ENCODE assay signal across 1 cellular context in genomic region chr11:66001941-66002647, GRCh38.
TF ChIP-seq lines count a peak whose summit lies in the region.

Gene BANF1 (plus strand): TSS chr11:66002503. CDS start chr11:66003251, 748 bp downstream.
Gene EIF1AD (minus strand): TSS chr11:66002157. CDS start chr11:66000389, 1,768 bp downstream.

TF ChIP-seq in HepG2, 621 proteins besides CTCF, POLR2A, EP300 and RAD21 (continued from another document and continues in another):
- TF ChIP-seq CENPT (CRISPR knock-in tag; IDR thresholded peaks at IDR 0.05; ENCODE audit: low read depth), result no peak
- TF ChIP-seq BCL6 (CRISPR knock-in tag; IDR thresholded peaks at IDR 0.05), result no peak
- TF ChIP-seq PRDM4 (CRISPR knock-in tag; IDR thresholded peaks at IDR 0.05; ENCODE audit: borderline replicate concordance), result peak; percentile 77; the same call in 1 of the 2 replicates
- TF ChIP-seq ZNF121 (CRISPR knock-in tag; IDR thresholded peaks at IDR 0.05), result 0 out of 2 replicates have a peak, but pooled peaks have one; percentile 38
- TF ChIP-seq ZNF740 (CRISPR knock-in tag; IDR thresholded peaks at IDR 0.05), result peak; percentile 60; the same call in 1 of the 2 replicates
- peak; percentile 16; the same call in 1 of the 2 replicates for TF ChIP-seq ZNF251 (CRISPR knock-in tag; IDR thresholded peaks at IDR 0.05)
- no peak for TF ChIP-seq ZBTB7A (CRISPR knock-in tag; IDR thresholded peaks at IDR 0.05)
- peak; percentile 97 for TF ChIP-seq ZNF639 (CRISPR knock-in tag; conservative IDR thresholded peaks at IDR 0.05)
- TF ChIP-seq HDAC1 (CRISPR knock-in tag; IDR thresholded peaks at IDR 0.05), result peak; percentile 96
- TF ChIP-seq PBX3 (CRISPR knock-in tag; IDR thresholded peaks at IDR 0.05; ENCODE audit: borderline replicate concordance), result no peak
- TF ChIP-seq SNAPC4 (CRISPR knock-in tag; IDR thresholded peaks at IDR 0.05), result 0 out of 2 replicates have a peak, but pooled peaks have one; percentile 28
- TF ChIP-seq BRD4 (CRISPR knock-in tag; IDR thresholded peaks at IDR 0.05), result peak; percentile 64; the same call in 1 of the 2 replicates
- no peak for TF ChIP-seq ZNF235 (CRISPR knock-in tag; IDR thresholded peaks at IDR 0.05; ENCODE audit: borderline replicate concordance)
- TF ChIP-seq PHF8 (CRISPR knock-in tag; IDR thresholded peaks at IDR 0.05), result peak; percentile 93
- no peak for TF ChIP-seq CENPBD1 (CRISPR knock-in tag; IDR thresholded peaks at IDR 0.05; ENCODE audit: borderline replicate concordance, low read depth)
- peak; percentile 78; the same call in 1 of the 2 replicates for TF ChIP-seq ZSCAN5A (CRISPR knock-in tag; IDR thresholded peaks at IDR 0.05; ENCODE audit: borderline replicate concordance)
- TF ChIP-seq HMG20B (CRISPR knock-in tag; conservative IDR thresholded peaks at IDR 0.05), result peak; percentile 72; the same call in 1 of the 2 replicates
- TF ChIP-seq ZNF598 (CRISPR knock-in tag; IDR thresholded peaks at IDR 0.05; ENCODE audit: borderline replicate concordance), result peak; percentile 89; the same call in 1 of the 2 replicates
- peak; percentile 6; the same call in 1 of the 2 replicates for TF ChIP-seq TCF7 (IDR thresholded peaks at IDR 0.05; ENCODE audit: low read depth)
- 0 out of 2 replicates have a peak, but pooled peaks have one; percentile 2 for TF ChIP-seq ZNF776 (CRISPR knock-in tag; IDR thresholded peaks at IDR 0.05)
- 0 out of 2 replicates have a peak, but pooled peaks have one; percentile 53 for TF ChIP-seq DNMT3B (CRISPR knock-in tag; conservative IDR thresholded peaks at IDR 0.05)
- peak; percentile 73 for TF ChIP-seq ZNF234 (CRISPR knock-in tag; conservative IDR thresholded peaks at IDR 0.05)
- no peak for TF ChIP-seq E2F2 (CRISPR knock-in tag; IDR thresholded peaks at IDR 0.05; ENCODE audit: borderline replicate concordance)
- TF ChIP-seq ZNF431 (CRISPR knock-in tag; IDR thresholded peaks at IDR 0.05; ENCODE audit: borderline replicate concordance, low read depth), result 0 out of 2 replicates have a peak, but pooled peaks have one; percentile 50
- no peak for TF ChIP-seq LBX2 (CRISPR knock-in tag; IDR thresholded peaks at IDR 0.05; ENCODE audit: borderline replicate concordance)
- TF ChIP-seq ZNF451 (CRISPR knock-in tag; IDR thresholded peaks at IDR 0.05), result peak; percentile 85
- peak; percentile 81 for TF ChIP-seq POGK (CRISPR knock-in tag; conservative IDR thresholded peaks at IDR 0.05)
- no peak for TF ChIP-seq ZFP62 (CRISPR knock-in tag; IDR thresholded peaks at IDR 0.05)
- TF ChIP-seq ZNF432 (CRISPR knock-in tag; IDR thresholded peaks at IDR 0.05; ENCODE audit: borderline replicate concordance), result no peak
- no peak for TF ChIP-seq REL (CRISPR knock-in tag; conservative IDR thresholded peaks at IDR 0.05)
- TF ChIP-seq ZNF460 (CRISPR knock-in tag; IDR thresholded peaks at IDR 0.05; ENCODE audit: borderline replicate concordance), result peak; percentile 58; the same call in 1 of the 2 replicates
- TF ChIP-seq MAF1 (CRISPR knock-in tag; IDR thresholded peaks at IDR 0.05; ENCODE audit: borderline replicate concordance), result no peak
- TF ChIP-seq NFATC3 (CRISPR knock-in tag; IDR thresholded peaks at IDR 0.05), result peak; percentile 79; the same call in 1 of the 2 replicates
- TF ChIP-seq ZNF652 (CRISPR knock-in tag; IDR thresholded peaks at IDR 0.05; ENCODE audit: borderline replicate concordance, low read depth), result no peak
- no peak for TF ChIP-seq RNF219 (CRISPR knock-in tag; IDR thresholded peaks at IDR 0.05)
- TF ChIP-seq PHB2 (IDR thresholded peaks at IDR 0.05; ENCODE audit: partially characterized antibody), result no peak
- TF ChIP-seq ZFP41 (CRISPR knock-in tag; IDR thresholded peaks at IDR 0.05; ENCODE audit: borderline replicate concordance), result no peak; the same call in none of the 2 replicates
- TF ChIP-seq NFKB2 (CRISPR knock-in tag; IDR thresholded peaks at IDR 0.05; ENCODE audit: borderline replicate concordance), result no peak
- TF ChIP-seq POGZ (CRISPR knock-in tag; IDR thresholded peaks at IDR 0.05), result peak; percentile 81
